In the genomic region with DNA sequence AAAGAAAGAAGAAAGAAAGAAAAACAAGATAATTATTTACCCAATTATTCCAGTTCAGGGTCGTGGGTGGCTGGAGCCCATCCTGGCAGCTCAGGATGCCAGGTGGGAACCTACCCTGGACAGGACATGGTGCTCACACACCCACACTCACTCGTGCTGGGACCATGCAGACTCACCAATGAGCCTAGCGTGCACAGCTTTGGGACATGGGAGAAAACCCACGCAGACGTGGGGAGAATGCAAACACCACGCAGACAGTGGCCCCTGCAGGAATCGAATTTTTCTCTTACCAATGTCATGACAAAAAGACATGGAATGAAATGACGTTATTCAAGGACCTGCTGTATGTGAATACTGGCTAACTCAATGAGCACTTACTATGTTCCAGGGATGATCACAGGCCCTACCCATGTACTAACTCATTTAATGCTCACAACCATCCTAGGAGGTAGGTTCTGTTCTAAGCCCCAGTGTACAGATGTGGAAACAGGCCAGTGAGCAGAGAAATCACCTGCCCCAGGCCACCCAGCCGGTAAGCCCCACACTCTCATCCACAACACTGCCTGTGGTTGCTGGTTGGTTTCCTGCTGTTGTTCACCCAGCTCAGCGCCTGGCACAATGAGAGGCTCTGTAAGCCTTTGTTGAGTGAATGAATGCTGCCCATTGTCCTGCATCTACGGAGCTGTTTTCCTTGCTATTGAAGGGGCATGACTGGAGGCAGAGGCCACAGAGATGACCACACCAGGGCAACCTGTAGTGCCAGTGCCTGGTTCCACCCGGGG, we compare ENCODE assay signal across 14 cellular contexts. TPM values are rescaled to one million over a fixed set of nuclear protein-coding genes. Genes with fewer than 3 reads are reported as not detected.
A peak's percentile ranks its signal among the peaks of the same experiment; 100 is the strongest.
DNase-seq lines count a peak whose midpoint lies in the region; ATAC-seq and TF ChIP-seq lines count a peak whose summit lies in the region.
"Had no signal": no experiment of that assay in that cellular context is flagged by ENCODE, and none has a peak within 500 bp of the region (broad histone marks: within the 10 kb centered on the region; RNA-seq: fewer than 3 reads in every experiment).

No MANE protein-coding gene starts in this region.

- no peaks in the 10 kb centered on the region for H3K9me3 Mint-ChIP-seq in activated CD8-positive, alpha-beta T cell treated with anti-CD3 and anti-CD28 coated beads, Interleukin-2, amount 10 ng/mL, durations not matched to agents 7 days and 5 days (ENCODE audit: insufficient read depth)

- H3K27me3 ChIP-seq in right atrium auricular region, result no peaks in the 10 kb centered on the region
- H3K27me3 ChIP-seq in left lung, result no peaks in the 10 kb centered on the region
- H3K27me3 ChIP-seq: adrenal gland had no signal

- H3K36me3 Mint-ChIP-seq in activated CD8-positive, alpha-beta T cell treated with anti-CD3 and anti-CD28 coated beads, Interleukin-2, amount 10 ng/mL, durations not matched to agents 7 days and 5 days (ENCODE audit: low read depth), result no peaks in the 10 kb centered on the region

- POLR2A ChIA-PET in activated CD8-positive, alpha-beta T cell treated with anti-CD3 and anti-CD28 coated beads, Interleukin-2, amount 10 ng/mL, durations not matched to agents 7 days and 5 days (lab: Charles Lee), result interaction anchor here (0.6 to 1.9 kb wide), 3 partner anchors 8 to 23 kb away, joined by 3 to 4 read pairs (median 3); no protein-coding TSS in a partner anchor

- DNase-seq in cardiac septum (ENCODE audit: low spot score) (peak; percentile 69), right atrium auricular region (ENCODE audit: low spot score) (no peak), iPS-NIHi7 (ENCODE audit: extremely low spot score) (peak; percentile 8), SW480 (ENCODE audit: low spot score) (no peak), left lung (no peak)
- DNase-seq in activated CD8-positive, alpha-beta T cell treated with anti-CD3 and anti-CD28 coated beads, Interleukin-2, amount 10 ng/mL, durations not matched to agents 7 days and 5 days, result peak; percentile 70
- DNase-seq: Karpas-422, NCI-H524 treated with DMSO at 0.1 percent for 48 hours had no signal

- H3K4me3 ChIP-seq in right atrium auricular region (no peak overlapping the region), left lung (no peak overlapping the region)
- H3K4me3 ChIP-seq: adrenal gland had no signal

- peaks cover 19% of the 10 kb centered on the region for H3K27me3 Mint-ChIP-seq in activated CD8-positive, alpha-beta T cell treated with anti-CD3 and anti-CD28 coated beads, Interleukin-2, amount 10 ng/mL, durations not matched to agents 7 days and 5 days (ENCODE audit: low read depth)

- intact Hi-C loops in cardiac septum (cut with DNase I) (no loop called here), left lung (cut with DNase I) (no loop called here)

- TF ChIP-seq CTCF in right atrium auricular region (IDR thresholded peaks at IDR 0.05), result no peak
- TF ChIP-seq CTCF in left lung (IDR thresholded peaks at IDR 0.05), result no peak

- H3K9me3 ChIP-seq in right atrium auricular region (no peaks in the 10 kb centered on the region), left lung (no peaks in the 10 kb centered on the region)
- H3K9me3 ChIP-seq: adrenal gland had no signal

- ATAC-seq in activated CD8-positive, alpha-beta T cell treated with anti-CD3 and anti-CD28 coated beads, Interleukin-2, amount 10 ng/mL, durations not matched to agents 7 days and 5 days, result peak; percentile 96
- no peak for ATAC-seq in HG02870 (IDR thresholded peaks at IDR 0.05; ENCODE audit: unreplicated experiment)
- no peak for ATAC-seq in left lung
- ATAC-seq in HG02938 (IDR thresholded peaks at IDR 0.05; ENCODE audit: unreplicated experiment), result no peak

- no peak overlapping the region for H3K4me3 Mint-ChIP-seq in activated CD8-positive, alpha-beta T cell treated with anti-CD3 and anti-CD28 coated beads, Interleukin-2, amount 10 ng/mL, durations not matched to agents 7 days and 5 days

- peaks cover 37% of the 10 kb centered on the region for H3K4me1 Mint-ChIP-seq in activated CD8-positive, alpha-beta T cell treated with anti-CD3 and anti-CD28 coated beads, Interleukin-2, amount 10 ng/mL, durations not matched to agents 7 days and 5 days (ENCODE audit: low read depth)

- no peaks in the 10 kb centered on the region for H3K36me3 ChIP-seq in right atrium auricular region
- no peaks in the 10 kb centered on the region for H3K36me3 ChIP-seq in left lung
- H3K36me3 ChIP-seq: adrenal gland had no signal

- H3K27ac Mint-ChIP-seq in activated CD8-positive, alpha-beta T cell treated with anti-CD3 and anti-CD28 coated beads, Interleukin-2, amount 10 ng/mL, durations not matched to agents 7 days and 5 days, result peak overlapping the region; percentile 52

- CTCF ChIA-PET in activated CD8-positive, alpha-beta T cell treated with anti-CD3 and anti-CD28 coated beads, Interleukin-2, amount 10 ng/mL, durations not matched to agents 7 days and 5 days (lab: Charles Lee), result interaction anchor here (0.6 to 2.4 kb wide), 9 partner anchors 9 to 165 kb away, joined by 3 to 14 read pairs (median 3); partner anchors contain the start of gene C6orf89

- H3K27ac ChIP-seq in right atrium auricular region, result no peak overlapping the region
- no peak overlapping the region for H3K27ac ChIP-seq in left lung
- H3K27ac ChIP-seq: adrenal gland, C4-2B, epithelial cell of prostate had no signal

- H3K4me1 ChIP-seq in right atrium auricular region (no peaks in the 10 kb centered on the region), left lung (no peaks in the 10 kb centered on the region)

RNA-seq across cellular contexts. Expression of gene PI16, which starts 6.8 kb away (rescaled TPM):
- 11.9 TPM for total RNA-seq in cardiac septum
- total RNA-seq in right atrium auricular region, result 10 to 100 TPM; 14.2 to 48.5 TPM
- total RNA-seq in activated CD8-positive, alpha-beta T cell treated with anti-CD3 and anti-CD28 coated beads, Interleukin-2, amount 10 ng/mL, durations not matched to agents 7 days and 5 days, result under 1 TPM in 1 of 2 experiments, not detected in 1; 0.63 TPM
- 1 to 10 TPM; 2.5 TPM for total RNA-seq in left lung
- total RNA-seq: osteocyte had no signal

RNA-seq across cellular contexts. Expression of gene MTCH1, which starts 38.2 kb away (rescaled TPM):
- 139 TPM for total RNA-seq in cardiac septum
- 100 to 1,000 TPM; 155 to 259 TPM for total RNA-seq in right atrium auricular region
- total RNA-seq in activated CD8-positive, alpha-beta T cell treated with anti-CD3 and anti-CD28 coated beads, Interleukin-2, amount 10 ng/mL, durations not matched to agents 7 days and 5 days, result 100 to 1,000 TPM; 117 to 122 TPM
- 100 to 1,000 TPM; 189 to 192 TPM for total RNA-seq in left lung

RNA-seq across cellular contexts. Expression of gene FGD2, which starts 57.7 kb away (rescaled TPM):
- total RNA-seq in cardiac septum (2.3 TPM), right atrium auricular region (1 to 10 TPM; 4.9 to 8.0 TPM), left lung (10 to 100 TPM; 24.7 to 60.3 TPM)
- total RNA-seq in activated CD8-positive, alpha-beta T cell treated with anti-CD3 and anti-CD28 coated beads, Interleukin-2, amount 10 ng/mL, durations not matched to agents 7 days and 5 days, result 10 to 100 TPM; 10.1 to 12.1 TPM
- total RNA-seq: osteocyte had no signal

Comparison
In these comparisons a context has a peak if more than half of its experiments do, and no peak if none do; other contexts are left out.
1. DNase-seq: peak in cardiac septum (single experiment), activated CD8-positive, alpha-beta T cell treated with anti-CD3 and anti-CD28 coated beads, Interleukin-2, amount 10 ng/mL, durations not matched to agents 7 days and 5 days (single experiment) and iPS-NIHi7 (single experiment); none in right atrium auricular region (single experiment), SW480 (single experiment) and left lung (0 of 2).